ENCODE assay signal across 8 cellular contexts in genomic region chr1:70220517-70221240, GRCh38. TPM values are rescaled to one million over a fixed set of nuclear protein-coding genes. Genes with fewer than 3 reads are reported as not detected.
A peak's percentile ranks its signal among the peaks of the same experiment; 100 is the strongest.
DNase-seq lines count a peak whose midpoint lies in the region; ATAC-seq, FAIRE-seq and TF ChIP-seq lines count a peak whose summit lies in the region.

No MANE protein-coding gene starts in this region.

- H3K27me3 Mint-ChIP-seq in activated CD4-positive, alpha-beta T cell treated with anti-CD3 and anti-CD28 coated beads for 36 hours: no peaks in the 10 kb centered on the region
- H3K27me3 Mint-ChIP-seq in activated CD8-positive, alpha-beta T cell treated with anti-CD3 and anti-CD28 coated beads, Interleukin-2, amount 10 ng/mL, durations not matched to agents 7 days and 5 days (ENCODE audit: low read depth): no peaks in the 10 kb centered on the region

- no peak for FAIRE-seq in kidney (lab: Jason Lieb, UNC)

- H3K4me1 Mint-ChIP-seq in activated CD4-positive, alpha-beta T cell treated with anti-CD3 and anti-CD28 coated beads for 36 hours: peaks cover 35% of the 10 kb centered on the region
- peaks cover 39% of the 10 kb centered on the region for H3K4me1 Mint-ChIP-seq in activated CD8-positive, alpha-beta T cell treated with anti-CD3 and anti-CD28 coated beads, Interleukin-2, amount 10 ng/mL, durations not matched to agents 7 days and 5 days (ENCODE audit: low read depth)

- H3K9me3 Mint-ChIP-seq in activated CD4-positive, alpha-beta T cell treated with anti-CD3 and anti-CD28 coated beads for 36 hours (ENCODE audit: low read depth): no peaks in the 10 kb centered on the region
- no peaks in the 10 kb centered on the region for H3K9me3 Mint-ChIP-seq in activated CD8-positive, alpha-beta T cell treated with anti-CD3 and anti-CD28 coated beads, Interleukin-2, amount 10 ng/mL, durations not matched to agents 7 days and 5 days (ENCODE audit: insufficient read depth)

- POLR2A ChIA-PET in activated CD4-positive, alpha-beta T cell treated with anti-CD3 and anti-CD28 coated beads for 36 hours (lab: Charles Lee): interaction anchor here (0.7 to 2.3 kb wide), 7 partner anchors 11 to 191 kb away, joined by 4 to 17 read pairs (median 11); partner anchors contain the start of genes ANKRD13C, CTH and LRRC40
- POLR2A ChIA-PET in activated CD8-positive, alpha-beta T cell treated with anti-CD3 and anti-CD28 coated beads, Interleukin-2, amount 10 ng/mL, durations not matched to agents 7 days and 5 days (lab: Charles Lee): interaction anchor here (1.0 to 3.1 kb wide), 5 partner anchors 14 to 190 kb away, joined by 4 to 92 read pairs (median 13); partner anchors contain the start of genes ANKRD13C, CTH and LRRC40

- ATAC-seq in activated CD4-positive, alpha-beta T cell treated with anti-CD3 and anti-CD28 coated beads for 36 hours: no peak
- ATAC-seq in HG03064 (IDR thresholded peaks at IDR 0.05; ENCODE audit: low read depth, unreplicated experiment): peak; percentile 7
- ATAC-seq in activated CD8-positive, alpha-beta T cell treated with anti-CD3 and anti-CD28 coated beads, Interleukin-2, amount 10 ng/mL, durations not matched to agents 7 days and 5 days: no peak
- no peak for ATAC-seq in HG03521 (IDR thresholded peaks at IDR 0.05; ENCODE audit: unreplicated experiment)

- intact Hi-C loops in activated CD4-positive, alpha-beta T cell treated with anti-CD3 and anti-CD28 coated beads for 36 hours (cut with DNase I, micrococcal nuclease): loop anchor here (1.0 to 5.0 kb wide), 6 partner anchors 15 to 861 kb away; partner anchors contain the start of genes ANKRD13C (in 2 of the 2), CTH (in 2 of the 2), LRRC40 (in 2 of the 2) and ZRANB2 (in 1 of the 2)
- intact Hi-C loops in kidney (cut with DNase I) (no loop called here), tibial artery (cut with DNase I; ENCODE audit: low total_unique reads) (loop anchor here (10.0 kb wide), 2 partner anchors 124 to 194 kb away; partner anchors contain the start of gene CTH)

- peaks cover 5 to 27% of the 10 kb centered on the region in 2 donors for H3K4me1 ChIP-seq in kidney (ENCODE audit: control insufficient read depth in 1 of 2, insufficient read depth in 1 of 2, low read depth in 1 of 2, low read length in 2 of 2)
- peaks cover 0 to 44% (median 28%) of the 10 kb centered on the region in 4 donors for H3K4me1 ChIP-seq in tibial artery

- H3K4me3 ChIP-seq in kidney (ENCODE audit: low read length in 2 of 2) (peak overlapping the region; percentile 72 to 86), tibial artery (peak overlapping the region; percentile 74 to 81)

- no peaks in the 10 kb centered on the region for H3K27me3 ChIP-seq in tibial artery

- peak overlapping the region; percentile 60 to 71 for H3K9ac ChIP-seq in kidney (ENCODE audit: low read length in 2 of 2)

- DNase-seq in activated CD4-positive, alpha-beta T cell treated with anti-CD3 and anti-CD28 coated beads for 36 hours: no peak
- no peak for DNase-seq in activated CD4-positive, alpha-beta T cell treated with anti-CD3 and anti-CD28 coated beads, Interleukin-2, amount 50 U/mL, for 4 hours
- DNase-seq in activated CD8-positive, alpha-beta T cell treated with anti-CD3 and anti-CD28 coated beads, Interleukin-2, amount 10 ng/mL, durations not matched to agents 7 days and 5 days: no peak
- DNase-seq in kidney (no peak), tibial artery (no peak), GOT3 (lab: John Stamatoyannopoulos, UW) (no peak)

- H3K4me3 Mint-ChIP-seq in activated CD4-positive, alpha-beta T cell treated with anti-CD3 and anti-CD28 coated beads for 36 hours: peak overlapping the region; percentile 95
- peak overlapping the region; percentile 93 for H3K4me3 Mint-ChIP-seq in activated CD8-positive, alpha-beta T cell treated with anti-CD3 and anti-CD28 coated beads, Interleukin-2, amount 10 ng/mL, durations not matched to agents 7 days and 5 days

- H3K27ac ChIP-seq in kidney (ENCODE audit: low read depth in 2 of 2, low read length in 2 of 2): no peak overlapping the region
- H3K27ac ChIP-seq in tibial artery: peak overlapping the region; percentile 93 to 98

- peaks cover 37% of the 10 kb centered on the region for H3K36me3 Mint-ChIP-seq in activated CD4-positive, alpha-beta T cell treated with anti-CD3 and anti-CD28 coated beads for 36 hours (ENCODE audit: low read depth)
- H3K36me3 Mint-ChIP-seq in activated CD8-positive, alpha-beta T cell treated with anti-CD3 and anti-CD28 coated beads, Interleukin-2, amount 10 ng/mL, durations not matched to agents 7 days and 5 days (ENCODE audit: low read depth): peaks cover 44% of the 10 kb centered on the region

- TF ChIP-seq CTCF in kidney (IDR thresholded peaks at IDR 0.05; ENCODE audit: borderline replicate concordance, extremely low read depth, insufficient read depth): no peak
- no peak for TF ChIP-seq CTCF in tibial artery (IDR thresholded peaks at IDR 0.05)

- peak overlapping the region; percentile 98 for H3K27ac Mint-ChIP-seq in activated CD4-positive, alpha-beta T cell treated with anti-CD3 and anti-CD28 coated beads for 36 hours
- H3K27ac Mint-ChIP-seq in activated CD8-positive, alpha-beta T cell treated with anti-CD3 and anti-CD28 coated beads, Interleukin-2, amount 10 ng/mL, durations not matched to agents 7 days and 5 days: peak overlapping the region; percentile 97

- CTCF ChIA-PET in activated CD4-positive, alpha-beta T cell treated with anti-CD3 and anti-CD28 coated beads for 36 hours (lab: Charles Lee): interaction anchor here (0.6 to 2.2 kb wide), 7 partner anchors 10 to 89 kb away, joined by 3 to 9 read pairs (median 4); no protein-coding TSS in a partner anchor
- CTCF ChIA-PET in activated CD8-positive, alpha-beta T cell treated with anti-CD3 and anti-CD28 coated beads, Interleukin-2, amount 10 ng/mL, durations not matched to agents 7 days and 5 days (lab: Charles Lee): interaction anchor here (0.9 to 2.2 kb wide), 7 partner anchors 9 to 861 kb away, joined by 3 to 8 read pairs (median 5); partner anchors contain the start of gene ZRANB2

- no peaks in the 10 kb centered on the region for H3K9me3 ChIP-seq in kidney (ENCODE audit: control insufficient read depth in 1 of 2, low read length in 2 of 2)
- H3K9me3 ChIP-seq in tibial artery: no peaks in the 10 kb centered on the region

- H3K36me3 ChIP-seq in kidney (ENCODE audit: control insufficient read depth in 1 of 2, insufficient read depth in 2 of 2, low read length in 2 of 2) (peaks cover 4 to 11% of the 10 kb centered on the region in 2 donors), tibial artery (peaks cover 3 to 27% (median 10%) of the 10 kb centered on the region in 3 donors)

RNA-seq across cellular contexts. Expression of gene SRSF11, which starts 0.5 kb away (rescaled TPM):
- 100 to 1,000 TPM; 182 to 266 TPM for total RNA-seq in activated CD4-positive, alpha-beta T cell treated with anti-CD3 and anti-CD28 coated beads for 36 hours
- 100 to 1,000 TPM; 165 to 169 TPM for total RNA-seq in activated CD8-positive, alpha-beta T cell treated with anti-CD3 and anti-CD28 coated beads, Interleukin-2, amount 10 ng/mL, durations not matched to agents 7 days and 5 days
- 135 TPM for total RNA-seq in kidney
- polyA plus RNA-seq in kidney (ENCODE audit: insufficient read depth, low read depth, low replicate concordance): 58.9 TPM

RNA-seq across cellular contexts. Expression of gene LRRC40, which starts 15.3 kb away (rescaled TPM):
- 10 to 100 TPM; 23.2 to 26.4 TPM for total RNA-seq in activated CD4-positive, alpha-beta T cell treated with anti-CD3 and anti-CD28 coated beads for 36 hours
- total RNA-seq in activated CD8-positive, alpha-beta T cell treated with anti-CD3 and anti-CD28 coated beads, Interleukin-2, amount 10 ng/mL, durations not matched to agents 7 days and 5 days: 10 to 100 TPM; 22.5 to 22.7 TPM
- total RNA-seq in kidney: 13.3 TPM
- 7.5 TPM for polyA plus RNA-seq in kidney (ENCODE audit: insufficient read depth, low read depth, low replicate concordance)

Comparison
In these comparisons a context has a peak if more than half of its experiments do, and no peak if none do; other contexts are left out.
1. H3K27ac ChIP-seq: peak in tibial artery (2 of 2); none in kidney (0 of 2).